ENCODE assay signal across 9 cellular contexts in genomic region chr14:51547260-51547659, GRCh38.
DNase-seq lines count a peak whose midpoint lies in the region; ATAC-seq, FAIRE-seq and TF ChIP-seq lines count a peak whose summit lies in the region.
"Had no signal": no experiment of that assay in that cellular context is flagged by ENCODE, and none has a peak within 500 bp of the region (broad histone marks: within the 10 kb centered on the region; RNA-seq: fewer than 3 reads in every experiment).

No MANE protein-coding gene starts in this region.

- DNase-seq in DMS79 treated with DMSO at 0.1 percent for 48 hours (lab: John Stamatoyannopoulos, UW) (peak; percentile 56), DMS79 (lab: John Stamatoyannopoulos, UW) (no peak), cardiac fibroblast (ENCODE audit: low read depth in 2 of 2) (peak; percentile 98 to 100), left lung (peak in 1 of 2 donors; percentile 35), urothelium cell line (ENCODE audit: low spot score) (peak; percentile 89), D341Med (ENCODE audit: low spot score) (no peak)

- no peaks in the 10 kb centered on the region for H3K9me3 ChIP-seq in left lung

- ATAC-seq in left lung: peak; percentile 88
- ATAC-seq in GM21423 (IDR thresholded peaks at IDR 0.05; ENCODE audit: unreplicated experiment): no peak
- ATAC-seq in HG03460 (IDR thresholded peaks at IDR 0.05; ENCODE audit: unreplicated experiment): no peak

- H3K4me1 ChIP-seq in left lung: no peaks in the 10 kb centered on the region

- H3K27ac ChIP-seq in left lung: peak overlapping the region in 1 of 2 donors; percentile 54

- peak; percentile 97 for FAIRE-seq in urothelium cell line (lab: Jason Lieb, UNC)
- FAIRE-seq: A204.1 had no signal

- H3K36me3 ChIP-seq in left lung: no peaks in the 10 kb centered on the region

- TF ChIP-seq CTCF in cardiac fibroblast (IDR thresholded peaks at IDR 0.05; ENCODE audit: low read depth, low read length) (no peak), left lung (IDR thresholded peaks at IDR 0.05) (no peak)

- intact Hi-C loops in left lung (cut with DNase I): no loop called here

- H3K27me3 ChIP-seq in left lung: no peaks in the 10 kb centered on the region

- H3K4me3 ChIP-seq in cardiac fibroblast (replicated peaks in 1 of 2; ENCODE audit: low read depth in 2 of 2, low read length in 2 of 2) (no peak overlapping the region), left lung (no peak overlapping the region)

Comparison
In these comparisons a context has a peak if more than half of its experiments do, and no peak if none do; other contexts are left out.
1. DNase-seq: peak in DMS79 treated with DMSO at 0.1 percent for 48 hours (single experiment), cardiac fibroblast (2 of 2) and urothelium cell line (single experiment); none in DMS79 (single experiment) and D341Med (single experiment).